20 cellular contexts compared by ENCODE assay signal in genomic region chr20:41701596-41702350, GRCh38.
DNase-seq lines count a peak whose midpoint lies in the region; ATAC-seq and TF ChIP-seq lines count a peak whose summit lies in the region.
"Had no signal": no experiment of that assay in that cellular context is flagged by ENCODE, and none has a peak within 500 bp of the region (broad histone marks: within the 10 kb centered on the region; RNA-seq: fewer than 3 reads in every experiment).

No MANE protein-coding gene starts in this region.

- ATAC-seq in left colon: no peak
- ATAC-seq: activated T-cell treated with anti-CD3 and anti-CD28 coated beads, Interleukin-2, amount 50 U/mL, for 4 hours; effector memory CD8-positive, alpha-beta T cell; mucosa of descending colon had no signal

- H3K9me3 ChIP-seq in A673 (ENCODE audit: low read depth, low read length, poor library complexity, severe bottlenecking) (no peaks in the 10 kb centered on the region), SK-N-MC (ENCODE audit: low read depth, low read length) (no peaks in the 10 kb centered on the region), iPS-18a (ENCODE audit: control insufficient read depth, low read depth, low read length) (no peaks in the 10 kb centered on the region)
- H3K9me3 ChIP-seq: colonic mucosa, mucosa of descending colon had no signal

- no peaks in the 10 kb centered on the region for H3K27me3 ChIP-seq in A673 (replicated peaks; ENCODE audit: insufficient read depth, low read depth, low read length, poor library complexity)
- H3K27me3 ChIP-seq in iPS-18a (ENCODE audit: control insufficient read depth, insufficient read depth, low read length): no peaks in the 10 kb centered on the region
- H3K27me3 ChIP-seq: colonic mucosa had no signal

- no peak overlapping the region for H3K9ac ChIP-seq in SK-N-MC (ENCODE audit: insufficient read length)
- no peak overlapping the region for H3K9ac ChIP-seq in iPS-18a (ENCODE audit: low read length)

- no TSS peak for BruUV-seq in A673 (replicated peaks; lab: Mats Ljungman, UMichigan)

- POLR2A ChIA-PET in A673 (lab: Charles Lee; ENCODE audit: low non-redundant PET): interaction anchor here (0.7 kb wide), 1 partner anchor 16 kb away, joined by 10 read pairs; no protein-coding TSS in a partner anchor

- no peak overlapping the region for H3K4me3 ChIP-seq in A673 (ENCODE audit: low read depth, low read length, poor library complexity, severe bottlenecking)
- no peak overlapping the region for H3K4me3 ChIP-seq in SK-N-MC
- H3K4me3 ChIP-seq in iPS-18a (ENCODE audit: low read length): peak overlapping the region; percentile 3
- H3K4me3 ChIP-seq: colonic mucosa, mucosa of descending colon had no signal

- CTCF ChIA-PET in A673 (lab: Charles Lee): interaction anchor here (0.6 to 1.5 kb wide), 3 partner anchors 9 to 70 kb away, joined by 3 to 6 read pairs (median 4); no protein-coding TSS in a partner anchor

- DNase-seq in A673 (ENCODE audit: low spot score) (peak; percentile 89), GM04504 (ENCODE audit: low read depth) (peak; percentile 31), SK-N-MC (ENCODE audit: low read depth, low spot score) (peak; percentile 22), GM19240 (ENCODE audit: insufficient read length, low spot score) (no peak), hepatic stellate cell (ENCODE audit: low spot score) (no peak), left colon (no peak)
- no peak for DNase-seq in activated CD8-positive, alpha-beta memory T cell treated with anti-CD3 and anti-CD28 coated beads for 24 hours
- DNase-seq: activated CD4-positive, alpha-beta T cell treated with anti-CD3 and anti-CD28 coated beads for 1 hour; activated naive CD4-positive, alpha-beta T cell treated with Interleukin-2 at 50 U/mL for 16 hours; activated T-cell treated with anti-CD3 and anti-CD28 coated beads, Interleukin-2, amount 50 U/mL, for 4 hours; CD4-positive, alpha-beta T cell; colonic mucosa; DMS153; effector memory CD8-positive, alpha-beta T cell; IMR-90; mucosa of descending colon; NCI-H1105 treated with DMSO at 0.1 percent for 48 hours; NCI-H526 had no signal

- TF ChIP-seq CTCF in A673 (conservative IDR thresholded peaks at IDR 0.05; ENCODE audit: low read depth, low read length): no peak

- intact Hi-C loops in A673 (cut with micrococcal nuclease; ENCODE audit: unreplicated experiment) (loop anchor here (2.0 kb wide), 1 partner anchor 31 kb away; no protein-coding TSS in a partner anchor), left colon (cut with DNase I, micrococcal nuclease) (no loop called here)

- H3K4me1 ChIP-seq in A673 (ENCODE audit: insufficient read depth, low read length, poor library complexity, severe bottlenecking) (peaks cover 28% of the 10 kb centered on the region), iPS-18a (ENCODE audit: control insufficient read depth, low read depth, low read length) (peaks cover 11% of the 10 kb centered on the region)
- H3K4me1 ChIP-seq: colonic mucosa had no signal

- H3K27ac ChIP-seq in A673 (ENCODE audit: low read depth, low read length, poor library complexity, severe bottlenecking): peak overlapping the region; percentile 48
- H3K27ac ChIP-seq in SK-N-MC: peak overlapping the region; percentile 74
- no peak overlapping the region for H3K27ac ChIP-seq in iPS-18a (ENCODE audit: low read length)
- H3K27ac ChIP-seq: colonic mucosa, RWPE1 had no signal

- no peaks in the 10 kb centered on the region for H3K36me3 ChIP-seq in A673 (ENCODE audit: insufficient read depth, low read length, poor library complexity, severe bottlenecking)
- H3K36me3 ChIP-seq in SK-N-MC (ENCODE audit: insufficient read depth, low read length): no peaks in the 10 kb centered on the region
- no peaks in the 10 kb centered on the region for H3K36me3 ChIP-seq in iPS-18a (ENCODE audit: control insufficient read depth, low read depth, low read length)
- H3K36me3 ChIP-seq: colonic mucosa had no signal

Comparison
In these comparisons a context has a peak if more than half of its experiments do, and no peak if none do; other contexts are left out.
1. DNase-seq: peak in A673 (single experiment), GM04504 (single experiment) and SK-N-MC (single experiment); none in activated CD8-positive, alpha-beta memory T cell treated with anti-CD3 and anti-CD28 coated beads for 24 hours (single experiment), GM19240 (single experiment), hepatic stellate cell (single experiment) and left colon (0 of 2).